In the genomic region with DNA sequence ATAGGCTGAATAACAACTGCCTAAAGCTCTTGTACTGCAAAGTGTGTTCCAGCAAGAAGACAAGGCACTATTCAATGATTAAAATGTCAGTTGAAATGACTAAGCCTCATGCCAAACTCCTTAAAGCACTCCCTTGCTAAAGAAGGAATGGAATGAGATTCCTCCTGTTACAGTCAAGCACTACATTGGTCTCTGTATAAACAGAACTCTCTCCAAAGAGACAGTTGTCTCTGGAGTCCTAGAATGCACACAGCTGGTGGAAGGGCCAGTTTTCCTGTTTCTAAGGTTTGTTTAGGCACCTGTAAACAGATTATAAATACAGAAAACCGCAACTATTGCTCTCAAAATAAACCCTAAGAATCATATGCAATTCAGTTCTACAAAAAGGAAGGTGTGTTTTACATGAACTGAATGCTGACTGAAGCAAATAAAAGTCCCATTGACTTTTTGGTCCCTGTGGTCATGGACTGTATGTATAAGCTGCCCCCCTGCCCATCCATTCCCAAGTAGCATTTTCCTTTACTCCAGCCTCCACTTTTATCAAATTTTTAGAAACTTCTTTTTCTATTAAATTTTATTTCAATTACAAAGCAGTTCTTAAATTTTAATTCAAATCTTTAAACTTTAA, we compare ENCODE assay signal across 9 cellular contexts. TPM values are rescaled to one million over a fixed set of nuclear protein-coding genes. Genes with fewer than 3 reads are reported as not detected.
DNase-seq lines count a peak whose midpoint lies in the region; ATAC-seq and TF ChIP-seq lines count a peak whose summit lies in the region.
"Had no signal": no experiment of that assay in that cellular context is flagged by ENCODE, and none has a peak within 500 bp of the region (broad histone marks: within the 10 kb centered on the region; RNA-seq: fewer than 3 reads in every experiment).

No MANE protein-coding gene starts in this region.

- H3K4me1 Mint-ChIP-seq in effector memory CD8-positive, alpha-beta T cell (ENCODE audit: low read depth in 2 of 2), result no peaks in the 10 kb centered on the region

- no peaks in the 10 kb centered on the region for H3K36me3 Mint-ChIP-seq in effector memory CD8-positive, alpha-beta T cell (ENCODE audit: insufficient read depth)

- ATAC-seq in SK-N-SH treated with all-trans-retinoic acid at 6 μM for 48 hours, result peak; percentile 98
- no peak for ATAC-seq in effector memory CD8-positive, alpha-beta T cell (replicated peaks)
- ATAC-seq in HG02840 (IDR thresholded peaks at IDR 0.05; ENCODE audit: low FRiP score, unreplicated experiment), result no peak

- DNase-seq in Daoy (ENCODE audit: low read depth) (peak; percentile 40), glomerular visceral epithelial cell (ENCODE audit: extremely low spot score) (peak; percentile 84), retinal pigment epithelial cell (ENCODE audit: low read depth) (peak; percentile 92), NCI-H2227 (lab: John Stamatoyannopoulos, UW; ENCODE audit: unreplicated experiment) (no peak)
- no peak for DNase-seq in stimulated activated CD4-positive, alpha-beta T cell treated with anti-CD3 and anti-CD28 coated beads, Interleukin-4, amount 100 ng/mL, for 1 hour
- DNase-seq in effector memory CD8-positive, alpha-beta T cell, result no peak
- DNase-seq: Peyer's patch had no signal

- no peaks in the 10 kb centered on the region for H3K27me3 Mint-ChIP-seq in effector memory CD8-positive, alpha-beta T cell

- no peak for TF ChIP-seq CTCF in retinal pigment epithelial cell (conservative IDR thresholded peaks at IDR 0.05; ENCODE audit: low read depth, low read length)

- H3K4me3 Mint-ChIP-seq in effector memory CD8-positive, alpha-beta T cell, result no peak overlapping the region

- no peak overlapping the region for H3K4me3 ChIP-seq in retinal pigment epithelial cell (ENCODE audit: low read length)
- H3K4me3 ChIP-seq: Peyer's patch had no signal

- H3K27ac Mint-ChIP-seq in effector memory CD8-positive, alpha-beta T cell, result no peak overlapping the region

- H3K9me3 Mint-ChIP-seq in effector memory CD8-positive, alpha-beta T cell, result peaks cover 0 to 9% of the 10 kb centered on the region in 2 donors

TF ChIP-seq in SK-N-SH treated with all-trans-retinoic acid at 6 μM for 48 hours, 23 proteins besides CTCF, POLR2A, EP300 and RAD21:
- no peak for TF ChIP-seq ZNF70 (CRISPR knock-in tag; IDR thresholded peaks at IDR 0.05)
- TF ChIP-seq TOX (CRISPR knock-in tag; IDR thresholded peaks at IDR 0.05; ENCODE audit: borderline replicate concordance), result no peak
- TF ChIP-seq ESRRG (CRISPR knock-in tag; IDR thresholded peaks at IDR 0.05), result no peak
- TF ChIP-seq CREB5 (CRISPR knock-in tag; IDR thresholded peaks at IDR 0.05; ENCODE audit: low read depth), result no peak

RNA-seq across cellular contexts. Expression of gene FAT1, which starts 47.0 kb away (rescaled TPM):
- 38.6 and 50.2 TPM in 2 replicates for total RNA-seq in Daoy (2014; rRNA removed; shearing (Covaris generic))

Comparison
In these comparisons a context has a peak if more than half of its experiments do, and no peak if none do; other contexts are left out.
1. DNase-seq: peak in Daoy (single experiment), glomerular visceral epithelial cell (single experiment) and retinal pigment epithelial cell (single experiment); none in stimulated activated CD4-positive, alpha-beta T cell treated with anti-CD3 and anti-CD28 coated beads, Interleukin-4, amount 100 ng/mL, for 1 hour (single experiment), NCI-H2227 (single experiment) and effector memory CD8-positive, alpha-beta T cell (0 of 3).